Comparison of ENCODE assay signal across 28 cellular contexts in the genomic region with DNA sequence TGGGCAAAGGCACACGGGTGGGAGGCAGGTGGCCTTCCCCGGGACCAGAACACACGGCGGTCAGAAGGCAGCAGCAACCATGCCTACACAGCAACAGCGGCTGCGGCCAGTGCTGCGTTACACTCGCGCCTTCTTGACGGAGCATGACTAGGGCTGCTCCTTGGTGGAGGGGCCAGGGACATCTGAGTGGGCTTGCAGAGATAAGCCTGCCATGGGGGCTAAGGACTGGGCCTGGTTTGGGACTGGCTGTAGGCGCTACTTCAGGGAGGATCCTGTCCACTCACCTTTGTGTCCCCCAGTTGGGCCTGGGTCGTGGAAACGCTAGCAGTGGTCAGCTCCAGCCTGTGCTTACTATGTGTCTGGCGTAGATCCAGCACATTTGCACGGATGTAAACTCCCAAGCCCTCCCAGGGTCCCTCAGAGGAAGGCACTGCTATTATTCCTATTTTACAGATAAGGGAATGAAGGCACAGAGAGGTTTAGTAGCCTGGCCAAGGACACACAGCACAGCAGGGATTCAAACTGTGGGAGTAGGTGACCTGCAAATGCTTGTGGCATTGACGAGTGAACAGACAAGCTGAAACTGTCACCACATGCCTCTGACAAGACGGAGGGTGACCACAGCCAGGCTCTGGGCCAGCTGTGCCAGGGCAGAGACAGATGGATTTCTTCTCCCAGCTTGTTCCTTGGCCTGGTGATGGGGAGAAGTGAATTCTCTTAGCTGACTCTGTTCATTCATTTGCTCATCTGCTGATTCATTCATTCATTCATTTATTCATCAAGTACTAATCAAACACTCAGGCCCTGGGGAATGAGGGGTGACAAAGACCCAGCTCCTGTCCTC. TPM values are rescaled to one million over a fixed set of nuclear protein-coding genes. Genes with fewer than 3 reads are reported as not detected.
DNase-seq lines count a peak whose midpoint lies in the region; TF ChIP-seq lines count a peak whose summit lies in the region.
"Had no signal": no experiment of that assay in that cellular context is flagged by ENCODE, and none has a peak within 500 bp of the region (broad histone marks: within the 10 kb centered on the region; RNA-seq: fewer than 3 reads in every experiment).

No MANE protein-coding gene starts in this region.

- no CpG with 5 or more reads among the region's 17 CpGs for WGBS in neuronal stem cell (ENCODE audit: extremely low coverage in 2 of 2, insufficient read length in 2 of 2, insufficient replicate concordance in 1 of 2), 2 donors

- H3K4ac ChIP-seq in neuronal stem cell (ENCODE audit: low read length), result no peak overlapping the region

- no peak overlapping the region for H3K23ac ChIP-seq in neuronal stem cell (ENCODE audit: low read depth, low read length, poor library complexity)

- H2BK5ac ChIP-seq in neuronal stem cell (ENCODE audit: low read length), result peak overlapping the region; percentile 90

- peak; percentile 32 for DNase-seq in Daoy (ENCODE audit: low read depth)
- peak; percentile 33 for DNase-seq in M059J (ENCODE audit: low read depth)
- DNase-seq in neuronal stem cell (ENCODE audit: low spot score), result no peak
- DNase-seq in activated T-helper 2 cell treated with anti-CD3 and anti-CD28 coated beads, Interferon-gamma antibody, Interleukin-2, Interleukin-4, amounts not matched to agents 10 μg/mL and 5 μg/mL and 100 μg/mL, durations not matched to agents 14 hours and 24 hours and 36 hours (ENCODE audit: low spot score), result no peak
- no peak for DNase-seq in islet precursor cell
- no peak for DNase-seq in SHP77 (lab: John Stamatoyannopoulos, UW)
- DNase-seq: activated CD4-positive, alpha-beta T cell treated with anti-CD3 and anti-CD28 coated beads, Interleukin-2, amount 50 U/mL, for 48 hours; activated CD4-positive, CD25-positive, alpha-beta regulatory T cell treated with anti-CD3 and anti-CD28 coated beads, Interleukin-2, amount 50 U/mL, for 72 hours; activated naive CD4-positive, alpha-beta T cell treated with anti-CD3 and anti-CD28 coated beads, Interleukin-2, amount 50 U/mL, for 16 hours; activated T-cell treated with anti-CD3 and anti-CD28 coated beads, Interleukin-2, amount 50 U/mL, for 48 hours; amygdala; BE2C; CD8-positive, alpha-beta T cell; mucosa of descending colon; MV-4-11; NCI-H1436; NCI-H748 treated with DMSO at 0.1 percent for 48 hours; stimulated activated naive B cell treated with anti-CD40 and anti-IgM and Interleukin-4, amounts not matched to agents 10 μg/mL and 1 μg/mL and 100 μg/mL, for 72 hours; T-helper 2 cell had no signal

- no peaks in the 10 kb centered on the region for H3K36me3 Mint-ChIP-seq in brain
- H3K36me3 Mint-ChIP-seq in activated T-helper 2 cell treated with anti-CD3 and anti-CD28 coated beads, Interferon-gamma antibody, Interleukin-2, Interleukin-4, amounts not matched to agents 10 μg/mL and 5 μg/mL and 100 μg/mL, durations not matched to agents 14 hours and 24 hours and 36 hours (ENCODE audit: low read depth), result no peaks in the 10 kb centered on the region
- H3K36me3 Mint-ChIP-seq: CD8-positive, alpha-beta T cell; natural killer cell treated with Interleukin-12 subunit alpha and Interleukin-12 subunit beta and Interleukin-15 and Interleukin-18, amount 100 ng/mL, for 72 hours; stimulated activated naive B cell treated with anti-CD40 and anti-IgM and Interleukin-4, amounts not matched to agents 10 μg/mL and 1 μg/mL and 100 μg/mL, for 72 hours had no signal

- H3K4me1 ChIP-seq in neuronal stem cell (ENCODE audit: control insufficient read depth in 2 of 2, insufficient read depth in 1 of 2, low read depth in 1 of 2, low read length in 2 of 2), result peaks cover 11 to 26% of the 10 kb centered on the region in 2 donors
- H3K4me1 ChIP-seq: breast epithelium, pancreas had no signal

- H3K4me1 Mint-ChIP-seq in brain, result peaks cover 82% of the 10 kb centered on the region
- no peaks in the 10 kb centered on the region for H3K4me1 Mint-ChIP-seq in activated T-helper 2 cell treated with anti-CD3 and anti-CD28 coated beads, Interferon-gamma antibody, Interleukin-2, Interleukin-4, amounts not matched to agents 10 μg/mL and 5 μg/mL and 100 μg/mL, durations not matched to agents 14 hours and 24 hours and 36 hours (ENCODE audit: low read depth)
- H3K4me1 Mint-ChIP-seq: stimulated activated naive B cell treated with anti-CD40 and anti-IgM and Interleukin-4, amounts not matched to agents 10 μg/mL and 1 μg/mL and 100 μg/mL, for 72 hours had no signal

- H3K27ac ChIP-seq in neuronal stem cell (replicated peaks; ENCODE audit: low read length), result no peak overlapping the region
- H3K27ac ChIP-seq: breast epithelium, pancreas, skin epidermis had no signal

- H3K4me2 ChIP-seq in neuronal stem cell (ENCODE audit: insufficient read depth, low read length, poor library complexity, severe bottlenecking), result no peak overlapping the region
- H3K4me2 ChIP-seq: GM23338 had no signal

- no peak overlapping the region for H3K4me3 Mint-ChIP-seq in brain
- no peak overlapping the region for H3K4me3 Mint-ChIP-seq in activated T-helper 2 cell treated with anti-CD3 and anti-CD28 coated beads, Interferon-gamma antibody, Interleukin-2, Interleukin-4, amounts not matched to agents 10 μg/mL and 5 μg/mL and 100 μg/mL, durations not matched to agents 14 hours and 24 hours and 36 hours (ENCODE audit: low read depth)
- H3K4me3 Mint-ChIP-seq: CD8-positive, alpha-beta T cell; GM23338; natural killer cell treated with Interleukin-12 subunit alpha and Interleukin-12 subunit beta and Interleukin-15 and Interleukin-18, amount 100 ng/mL, for 72 hours; stimulated activated naive B cell treated with anti-CD40 and anti-IgM and Interleukin-4, amounts not matched to agents 10 μg/mL and 1 μg/mL and 100 μg/mL, for 72 hours had no signal

- H4K91ac ChIP-seq in neuronal stem cell (ENCODE audit: low read depth, low read length, poor library complexity), result peak overlapping the region; percentile 28

- H2BK15ac ChIP-seq in neuronal stem cell (ENCODE audit: low read length), result peak overlapping the region; percentile 81

- intact Hi-C loops in activated T-helper 2 cell treated with anti-CD3 and anti-CD28 coated beads, Interferon-gamma antibody, Interleukin-2, Interleukin-4, amounts not matched to agents 10 μg/mL and 5 μg/mL and 100 μg/mL, durations not matched to agents 14 hours and 24 hours and 36 hours (cut with micrococcal nuclease), result no loop called here

- no peak overlapping the region for H2BK120ac ChIP-seq in neuronal stem cell (ENCODE audit: low read depth, low read length)

- H3K27me3 ChIP-seq in neuronal stem cell (ENCODE audit: control insufficient read depth in 3 of 3, insufficient read depth in 3 of 3, low read depth in 1 of 3, low read length in 3 of 3), result peaks cover 0 to under 1% (median 0%) of the 10 kb centered on the region in 3 experiments
- H3K27me3 ChIP-seq: BE2C, pancreas had no signal

- peak overlapping the region in 3 of 5 experiments; percentile 73 to 95 (median 92) for H3K27ac Mint-ChIP-seq in brain
- no peak overlapping the region for H3K27ac Mint-ChIP-seq in activated T-helper 2 cell treated with anti-CD3 and anti-CD28 coated beads, Interferon-gamma antibody, Interleukin-2, Interleukin-4, amounts not matched to agents 10 μg/mL and 5 μg/mL and 100 μg/mL, durations not matched to agents 14 hours and 24 hours and 36 hours
- H3K27ac Mint-ChIP-seq: CD8-positive, alpha-beta T cell; GM23338; natural killer cell treated with Interleukin-12 subunit alpha and Interleukin-12 subunit beta and Interleukin-15 and Interleukin-18, amount 100 ng/mL, for 72 hours; stimulated activated naive B cell treated with anti-CD40 and anti-IgM and Interleukin-4, amounts not matched to agents 10 μg/mL and 1 μg/mL and 100 μg/mL, for 72 hours had no signal

- no peak overlapping the region for H2BK12ac ChIP-seq in neuronal stem cell (ENCODE audit: low read length)

- H3K14ac ChIP-seq in neuronal stem cell (ENCODE audit: low read length), result no peak overlapping the region

- H3K4me3 ChIP-seq in neuronal stem cell (ENCODE audit: low read length in 2 of 2), result no peak overlapping the region
- H3K4me3 ChIP-seq: breast epithelium, GM23338, lung, mucosa of descending colon, pancreas, skin epidermis had no signal

- H3K9me3 ChIP-seq in neuronal stem cell (replicated peaks in 1 of 2; ENCODE audit: control insufficient read depth in 2 of 2, insufficient read depth in 1 of 2, low read depth in 1 of 2, low read length in 2 of 2), result no peaks in the 10 kb centered on the region
- H3K9me3 ChIP-seq: BE2C, breast epithelium, mucosa of descending colon, pancreas had no signal

- H3K9me3 Mint-ChIP-seq in brain, result peaks cover 0 to 7% (median 3%) of the 10 kb centered on the region in 5 experiments
- no peaks in the 10 kb centered on the region for H3K9me3 Mint-ChIP-seq in activated T-helper 2 cell treated with anti-CD3 and anti-CD28 coated beads, Interferon-gamma antibody, Interleukin-2, Interleukin-4, amounts not matched to agents 10 μg/mL and 5 μg/mL and 100 μg/mL, durations not matched to agents 14 hours and 24 hours and 36 hours
- H3K9me3 Mint-ChIP-seq: CD8-positive, alpha-beta T cell; GM23338; natural killer cell treated with Interleukin-12 subunit alpha and Interleukin-12 subunit beta and Interleukin-15 and Interleukin-18, amount 100 ng/mL, for 72 hours had no signal

- peaks cover 20% of the 10 kb centered on the region for H3K27me3 Mint-ChIP-seq in brain
- H3K27me3 Mint-ChIP-seq in activated T-helper 2 cell treated with anti-CD3 and anti-CD28 coated beads, Interferon-gamma antibody, Interleukin-2, Interleukin-4, amounts not matched to agents 10 μg/mL and 5 μg/mL and 100 μg/mL, durations not matched to agents 14 hours and 24 hours and 36 hours (ENCODE audit: low read depth), result no peaks in the 10 kb centered on the region

- no peaks in the 10 kb centered on the region for H3K79me1 ChIP-seq in neuronal stem cell (ENCODE audit: low read depth, low read length)

- H2AFZ ChIP-seq in neuronal stem cell (ENCODE audit: low read length), result no peak overlapping the region
- H2AFZ ChIP-seq: GM23338 had no signal

- H3K9ac ChIP-seq in neuronal stem cell (ENCODE audit: low read depth, low read length, poor library complexity), result no peak overlapping the region

- TF ChIP-seq CTCF in brain (conservative IDR thresholded peaks at IDR 0.05), result no peak

- H3K18ac ChIP-seq in neuronal stem cell (ENCODE audit: low read length), result peak overlapping the region; percentile 86

- no peak overlapping the region for H4K8ac ChIP-seq in neuronal stem cell (ENCODE audit: low read depth, low read length)

- H2AK5ac ChIP-seq in neuronal stem cell (ENCODE audit: low read depth, low read length), result peak overlapping the region; percentile 91

- H3K36me3 ChIP-seq in neuronal stem cell (replicated peaks in 1 of 2; ENCODE audit: control insufficient read depth in 2 of 2, insufficient read depth in 2 of 2, low read length in 2 of 2), result peaks cover 0 to 1% of the 10 kb centered on the region in 2 donors
- H3K36me3 ChIP-seq: BE2C, breast epithelium, pancreas had no signal

RNA-seq across cellular contexts. Expression of a gene that starts 31.9 kb away (rescaled TPM):
- 0.06 TPM in 1 of 2 replicates, not detected in the other for total RNA-seq in Daoy (2014; rRNA removed; shearing (Covaris generic))
- not detected in 2 replicates for total RNA-seq in M059J (2014; rRNA removed; shearing (Covaris generic))
- polyA plus RNA-seq in brain (ENCODE audit: insufficient read depth, low read depth, low replicate concordance), result 233 TPM
- 6,496 TPM for polyA plus RNA-seq in neuronal stem cell (2013, experiment 1 of 2)
- 6,408 TPM for polyA plus RNA-seq in neuronal stem cell (2013, experiment 2 of 2)
- not detected in 2 replicates for total RNA-seq in activated T-helper 2 cell treated with anti-CD3 and anti-CD28 coated beads, Interferon-gamma antibody, Interleukin-2, Interleukin-4, amounts not matched to agents 10 μg/mL and 5 μg/mL and 100 μg/mL, durations not matched to agents 14 hours and 24 hours and 36 hours
- total RNA-seq: CD8-positive, alpha-beta T cell; frontal cortex; natural killer cell treated with Interleukin-12 subunit alpha and Interleukin-12 subunit beta and Interleukin-15 and Interleukin-18, amount 100 ng/mL, for 72 hours; renal cortical epithelial cell had no signal

Comparison
In these comparisons a context has a peak if more than half of its experiments do, and no peak if none do; other contexts are left out.
1. DNase-seq: peak in Daoy (single experiment) and M059J (single experiment); none in neuronal stem cell (single experiment), activated T-helper 2 cell treated with anti-CD3 and anti-CD28 coated beads, Interferon-gamma antibody, Interleukin-2, Interleukin-4, amounts not matched to agents 10 μg/mL and 5 μg/mL and 100 μg/mL, durations not matched to agents 14 hours and 24 hours and 36 hours (single experiment), islet precursor cell (single experiment) and SHP77 (0 of 2).